ENCODE assay signal across 8 cellular contexts in genomic region chr12:81077686-81078441, GRCh38. TPM values are rescaled to one million over a fixed set of nuclear protein-coding genes. Genes with fewer than 3 reads are reported as not detected.
DNase-seq lines count a peak whose midpoint lies in the region; ATAC-seq and TF ChIP-seq lines count a peak whose summit lies in the region.

A gene with protein sequence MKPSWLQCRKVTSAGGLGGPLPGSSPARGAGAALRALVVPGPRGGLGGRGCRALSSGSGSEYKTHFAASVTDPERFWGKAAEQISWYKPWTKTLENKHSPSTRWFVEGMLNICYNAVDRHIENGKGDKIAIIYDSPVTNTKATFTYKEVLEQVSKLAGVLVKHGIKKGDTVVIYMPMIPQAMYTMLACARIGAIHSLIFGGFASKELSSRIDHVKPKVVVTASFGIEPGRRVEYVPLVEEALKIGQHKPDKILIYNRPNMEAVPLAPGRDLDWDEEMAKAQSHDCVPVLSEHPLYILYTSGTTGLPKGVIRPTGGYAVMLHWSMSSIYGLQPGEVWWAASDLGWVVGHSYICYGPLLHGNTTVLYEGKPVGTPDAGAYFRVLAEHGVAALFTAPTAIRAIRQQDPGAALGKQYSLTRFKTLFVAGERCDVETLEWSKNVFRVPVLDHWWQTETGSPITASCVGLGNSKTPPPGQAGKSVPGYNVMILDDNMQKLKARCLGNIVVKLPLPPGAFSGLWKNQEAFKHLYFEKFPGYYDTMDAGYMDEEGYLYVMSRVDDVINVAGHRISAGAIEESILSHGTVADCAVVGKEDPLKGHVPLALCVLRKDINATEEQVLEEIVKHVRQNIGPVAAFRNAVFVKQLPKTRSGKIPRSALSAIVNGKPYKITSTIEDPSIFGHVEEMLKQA (plus strand): TSS chr12:81078079. CDS start chr12:81078121, 42 bp downstream.

- ATAC-seq in WTC11 (peak; percentile 88), left ventricle myocardium superior (peak; percentile 88), HG03039 (IDR thresholded peaks at IDR 0.05; ENCODE audit: unreplicated experiment) (no peak), GM18870 (IDR thresholded peaks at IDR 0.05; ENCODE audit: unreplicated experiment) (no peak)

- no peaks in the 10 kb centered on the region for H3K36me3 Mint-ChIP-seq in WTC11
- no peaks in the 10 kb centered on the region for H3K36me3 Mint-ChIP-seq in activated naive CD4-positive, alpha-beta T cell treated with anti-CD3 and anti-CD28 coated beads for 36 hours (ENCODE audit: low read depth)

- intact Hi-C loops in left ventricle myocardium superior (cut with micrococcal nuclease) (no loop called here), posterior cingulate gyrus (cut with DNase I) (no loop called here)
- intact Hi-C loops in activated naive CD4-positive, alpha-beta T cell treated with anti-CD3 and anti-CD28 coated beads for 36 hours (cut with micrococcal nuclease) = no loop called here

- DNase-seq in DMS79 treated with DMSO at 0.1 percent for 48 hours (lab: John Stamatoyannopoulos, UW) (peak; percentile 28), WTC11 (ENCODE audit: low spot score) (peak; percentile 85), left ventricle myocardium superior (peak; percentile 82), posterior cingulate gyrus (peak in 8 of 10 donors; percentile 13 to 85 (median 36)), NCI-H187 (lab: John Stamatoyannopoulos, UW) (no peak)
- DNase-seq in activated naive CD4-positive, alpha-beta T cell treated with anti-CD3 and anti-CD28 coated beads for 36 hours = no peak

- H3K9me3 Mint-ChIP-seq in WTC11 = no peaks in the 10 kb centered on the region
- peaks cover 4% of the 10 kb centered on the region for H3K9me3 Mint-ChIP-seq in activated naive CD4-positive, alpha-beta T cell treated with anti-CD3 and anti-CD28 coated beads for 36 hours

- TF ChIP-seq CTCF in WTC11 (IDR thresholded peaks at IDR 0.05) = no peak

- CTCF ChIA-PET in WTC11 (lab: Charles Lee) = interaction anchor here (0.8 to 1.0 kb wide), 2 partner anchors 50 to 240 kb away, joined by 3 to 4 read pairs; no protein-coding TSS in a partner anchor
- CTCF ChIA-PET in activated naive CD4-positive, alpha-beta T cell treated with anti-CD3 and anti-CD28 coated beads for 36 hours (lab: Charles Lee) = no interaction called here

- peak within 1 kb of the TSS; percentile 82 for H3K4me3 Mint-ChIP-seq in WTC11
- no peak within 1 kb of the TSS for H3K4me3 Mint-ChIP-seq in activated naive CD4-positive, alpha-beta T cell treated with anti-CD3 and anti-CD28 coated beads for 36 hours

- peak within 1 kb of the TSS; percentile 37; the same call in 1 of the 2 replicates for H3K27ac Mint-ChIP-seq in WTC11
- H3K27ac Mint-ChIP-seq in activated naive CD4-positive, alpha-beta T cell treated with anti-CD3 and anti-CD28 coated beads for 36 hours = no peak within 1 kb of the TSS

- POLR2A ChIA-PET in WTC11 (lab: Charles Lee) = no interaction called here

- H3K27me3 Mint-ChIP-seq in WTC11 (ENCODE audit: low read depth) = no peaks in the 10 kb centered on the region; the same call in 1 of the 2 replicates
- peaks cover 23% of the 10 kb centered on the region for H3K27me3 Mint-ChIP-seq in activated naive CD4-positive, alpha-beta T cell treated with anti-CD3 and anti-CD28 coated beads for 36 hours (ENCODE audit: low read depth)

- H3K4me1 Mint-ChIP-seq in WTC11 = peaks cover 55% of the 10 kb centered on the region
- H3K4me1 Mint-ChIP-seq in activated naive CD4-positive, alpha-beta T cell treated with anti-CD3 and anti-CD28 coated beads for 36 hours (ENCODE audit: low read depth) = no peaks in the 10 kb centered on the region

TF ChIP-seq in WTC11, 78 proteins besides CTCF, POLR2A, EP300 and RAD21 (continues in another document):
- TF ChIP-seq ZNF232 (CRISPR knock-in tag; IDR thresholded peaks at IDR 0.05) (0 out of 2 replicates have a peak, but pooled peaks have one; percentile 48), PRDM15 (CRISPR knock-in tag; IDR thresholded peaks at IDR 0.05) (peak; percentile 94), TCF7 (CRISPR knock-in tag; IDR thresholded peaks at IDR 0.05; ENCODE audit: low read depth) (no peak), KAT7 (CRISPR knock-in tag; IDR thresholded peaks at IDR 0.05; ENCODE audit: borderline replicate concordance) (0 out of 2 replicates have a peak, but pooled peaks have one; percentile 54), GABPB1 (CRISPR knock-in tag; IDR thresholded peaks at IDR 0.05) (0 out of 2 replicates have a peak, but pooled peaks have one; percentile 11), ATF6 (CRISPR knock-in tag; IDR thresholded peaks at IDR 0.05) (no peak), FOXP1 (CRISPR knock-in tag; IDR thresholded peaks at IDR 0.05; ENCODE audit: borderline replicate concordance) (0 out of 2 replicates have a peak, but pooled peaks have one; percentile 19), SOX15 (CRISPR knock-in tag; IDR thresholded peaks at IDR 0.05) (no peak)
- TF ChIP-seq, protein P1, sequence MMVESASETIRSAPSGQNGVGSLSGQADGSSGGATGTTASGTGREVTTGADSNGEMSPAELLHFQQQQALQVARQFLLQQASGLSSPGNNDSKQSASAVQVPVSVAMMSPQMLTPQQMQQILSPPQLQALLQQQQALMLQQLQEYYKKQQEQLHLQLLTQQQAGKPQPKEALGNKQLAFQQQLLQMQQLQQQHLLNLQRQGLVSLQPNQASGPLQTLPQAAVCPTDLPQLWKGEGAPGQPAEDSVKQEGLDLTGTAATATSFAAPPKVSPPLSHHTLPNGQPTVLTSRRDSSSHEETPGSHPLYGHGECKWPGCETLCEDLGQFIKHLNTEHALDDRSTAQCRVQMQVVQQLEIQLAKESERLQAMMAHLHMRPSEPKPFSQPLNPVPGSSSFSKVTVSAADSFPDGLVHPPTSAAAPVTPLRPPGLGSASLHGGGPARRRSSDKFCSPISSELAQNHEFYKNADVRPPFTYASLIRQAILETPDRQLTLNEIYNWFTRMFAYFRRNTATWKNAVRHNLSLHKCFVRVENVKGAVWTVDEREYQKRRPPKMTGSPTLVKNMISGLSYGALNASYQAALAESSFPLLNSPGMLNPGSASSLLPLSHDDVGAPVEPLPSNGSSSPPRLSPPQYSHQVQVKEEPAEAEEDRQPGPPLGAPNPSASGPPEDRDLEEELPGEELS (CRISPR knock-in tag; IDR thresholded peaks at IDR 0.05) = peak; percentile 56; the same call in 1 of the 2 replicates

RNA-seq across cellular contexts. Expression of the gene that starts here (rescaled TPM):
- total RNA-seq in WTC11 (2021) (18.6 to 20.7 TPM (median 20.2 TPM) in 3 replicates), left ventricle myocardium superior (22.0 TPM)
- not detected for total RNA-seq in activated naive CD4-positive, alpha-beta T cell treated with anti-CD3 and anti-CD28 coated beads for 36 hours

Comparison
In these comparisons a context has a peak if more than half of its experiments do, and no peak if none do; other contexts are left out.
1. RNA of the gene that starts here (total RNA-seq): 22.0 TPM in left ventricle myocardium superior (single experiment) and 18.6 to 20.7 TPM in WTC11; not detected in activated naive CD4-positive, alpha-beta T cell treated with anti-CD3 and anti-CD28 coated beads for 36 hours; every median in the first group is over 10 times any median in the second.
2. DNase-seq: peak in DMS79 treated with DMSO at 0.1 percent for 48 hours (single experiment), WTC11 (single experiment), left ventricle myocardium superior (single experiment) and posterior cingulate gyrus (8 of 10); none in activated naive CD4-positive, alpha-beta T cell treated with anti-CD3 and anti-CD28 coated beads for 36 hours (single experiment) and NCI-H187 (0 of 2).
3. ATAC-seq: peak in WTC11 (single experiment) and left ventricle myocardium superior (single experiment); none in HG03039 (single experiment) and GM18870 (single experiment).